22 cellular contexts compared by ENCODE assay signal in the genomic region with DNA sequence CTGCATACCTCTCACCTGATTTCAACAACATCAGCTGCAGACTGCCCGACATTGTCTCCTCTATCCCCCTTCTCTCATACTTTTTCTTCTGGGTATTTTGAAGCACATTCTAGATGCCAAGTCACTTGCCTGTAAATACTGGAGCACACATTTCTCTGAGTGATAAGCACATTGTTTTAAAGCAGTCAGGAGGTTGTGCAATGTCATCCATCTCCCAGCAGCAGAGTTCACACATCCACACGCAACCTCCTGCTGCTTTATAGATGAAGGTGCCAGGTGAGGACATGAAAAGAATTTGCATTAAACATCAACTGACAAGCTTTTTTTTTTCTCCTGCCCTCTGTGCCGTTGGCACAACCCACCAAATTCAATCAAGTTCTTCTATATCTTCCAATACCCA. TPM values are rescaled to one million over a fixed set of nuclear protein-coding genes. Genes with fewer than 3 reads are reported as not detected.
A peak's percentile ranks its signal among the peaks of the same experiment; 100 is the strongest.
DNase-seq lines count a peak whose midpoint lies in the region; ATAC-seq and TF ChIP-seq lines count a peak whose summit lies in the region.
"Had no signal": no experiment of that assay in that cellular context is flagged by ENCODE, and none has a peak within 500 bp of the region (broad histone marks: within the 10 kb centered on the region; RNA-seq: fewer than 3 reads in every experiment).

No MANE protein-coding gene starts in this region.

- no peak overlapping the region for H3K56ac ChIP-seq in mesendoderm (ENCODE audit: low read length)

- H3K27ac ChIP-seq in mesendoderm (ENCODE audit: low read depth, low read length) (no peak overlapping the region), uterus (no peak overlapping the region)
- H3K27ac ChIP-seq: vagina had no signal

- no peaks in the 10 kb centered on the region for H3K9me3 Mint-ChIP-seq in activated T-helper 17 cell treated with anti-CD3 and anti-CD28 coated beads, Interleukin-2, amount 50 U/mL, for 72 hours
- H3K9me3 Mint-ChIP-seq: HFFc6; memory B cell; nephron progenitor cell; stimulated activated naive CD8-positive, alpha-beta T cell treated with anti-CD3 and anti-CD28 coated beads, Interleukin-15, amount 100 ng/mL, for 72 hours had no signal

- H3K4me3 ChIP-seq in NB4 (ENCODE audit: low read depth, low read length) (no peak overlapping the region), mesendoderm (ENCODE audit: low read length) (no peak overlapping the region), uterus (no peak overlapping the region)
- H3K4me3 ChIP-seq: vagina had no signal

- TF ChIP-seq CTCF in NB4 (IDR thresholded peaks at IDR 0.05; ENCODE audit: low read depth, low read length) (no peak), uterus (IDR thresholded peaks at IDR 0.05) (no peak)

- no peaks in the 10 kb centered on the region for H3K79me1 ChIP-seq in mesendoderm (ENCODE audit: low read length)

- H3K4me1 Mint-ChIP-seq in activated T-helper 17 cell treated with anti-CD3 and anti-CD28 coated beads, Interleukin-2, amount 50 U/mL, for 72 hours = peaks cover 15% of the 10 kb centered on the region
- H3K4me1 Mint-ChIP-seq: nephron progenitor cell had no signal

- no peak overlapping the region for H2BK5ac ChIP-seq in mesendoderm (ENCODE audit: low read length)

- H3K27me3 ChIP-seq in mesendoderm (ENCODE audit: insufficient read depth, low read length, poor library complexity) = no peaks in the 10 kb centered on the region
- H3K27me3 ChIP-seq in uterus = peaks cover 0 to 10% of the 10 kb centered on the region in 2 donors
- H3K27me3 ChIP-seq: vagina had no signal

- no peak overlapping the region for H3K18ac ChIP-seq in mesendoderm (ENCODE audit: low read length)

- H3K4me1 ChIP-seq in mesendoderm (ENCODE audit: control insufficient read depth, low read depth, low read length) (no peaks in the 10 kb centered on the region), uterus (no peaks in the 10 kb centered on the region)
- H3K4me1 ChIP-seq: vagina had no signal

- H3K4me3 Mint-ChIP-seq in activated T-helper 17 cell treated with anti-CD3 and anti-CD28 coated beads, Interleukin-2, amount 50 U/mL, for 72 hours = peak overlapping the region; percentile 89
- H3K4me3 Mint-ChIP-seq: CD4-positive, CD25-positive, alpha-beta regulatory T cell; HFFc6; IgD-negative memory B cell; immature natural killer cell; memory B cell; nephron progenitor cell had no signal

- H3K4ac ChIP-seq in mesendoderm (ENCODE audit: low read depth, low read length) = no peak overlapping the region

- H3K27ac Mint-ChIP-seq in activated T-helper 17 cell treated with anti-CD3 and anti-CD28 coated beads, Interleukin-2, amount 50 U/mL, for 72 hours = no peak overlapping the region
- H3K27ac Mint-ChIP-seq: CD4-positive, CD25-positive, alpha-beta regulatory T cell; HFFc6; IgD-negative memory B cell; immature natural killer cell; memory B cell; nephron progenitor cell; stimulated activated naive CD8-positive, alpha-beta T cell treated with anti-CD3 and anti-CD28 coated beads, Interleukin-15, amount 100 ng/mL, for 72 hours had no signal

- H3K79me2 ChIP-seq in mesendoderm (ENCODE audit: control insufficient read depth, insufficient read depth, low read length) = no peaks in the 10 kb centered on the region

- no peaks in the 10 kb centered on the region for H3K9me3 ChIP-seq in uterus
- H3K9me3 ChIP-seq: vagina had no signal

- peaks cover 24% of the 10 kb centered on the region for H3K27me3 Mint-ChIP-seq in activated T-helper 17 cell treated with anti-CD3 and anti-CD28 coated beads, Interleukin-2, amount 50 U/mL, for 72 hours

- no peak overlapping the region for H3K4me2 ChIP-seq in mesendoderm (ENCODE audit: low read length)

- peaks cover 24% of the 10 kb centered on the region for H3K36me3 Mint-ChIP-seq in activated T-helper 17 cell treated with anti-CD3 and anti-CD28 coated beads, Interleukin-2, amount 50 U/mL, for 72 hours (ENCODE audit: low read depth)
- H3K36me3 Mint-ChIP-seq: CD4-positive, CD25-positive, alpha-beta regulatory T cell; immature natural killer cell; memory B cell had no signal

- no CpG with 5 or more reads among the region's 3 CpGs for WGBS in mesendoderm (ENCODE audit: extremely low coverage, insufficient coverage, low lambda C conversion rate)

- H2BK120ac ChIP-seq in mesendoderm (ENCODE audit: low read depth, low read length) = no peak overlapping the region

- no peak overlapping the region for H4K5ac ChIP-seq in mesendoderm (ENCODE audit: low read length)

- DNase-seq in NCI-H2107 treated with DMSO at 0.1 percent for 48 hours (lab: John Stamatoyannopoulos, UW; ENCODE audit: unreplicated experiment) (peak; percentile 33), NCI-H2107 (lab: John Stamatoyannopoulos, UW) (no peak), NB4 (ENCODE audit: low read depth) (peak; percentile 29), mesendoderm (peak; percentile 31), uterus (no peak), 8988T (no peak)
- DNase-seq: anterior cingulate cortex; CD4-positive, CD25-positive, alpha-beta regulatory T cell; DMS79 treated with DMSO at 0.1 percent for 48 hours; HFFc6; immature natural killer cell; NCI-H1694; nephron progenitor cell; RPMI8226; stimulated activated naive CD8-positive, alpha-beta T cell treated with anti-CD3 and anti-CD28 coated beads, Interleukin-15, amount 100 ng/mL, for 72 hours; SW 1271 had no signal

- intact Hi-C loops in uterus (cut with DNase I; ENCODE audit: low total_unique reads) = no loop called here

- H4K8ac ChIP-seq in mesendoderm (ENCODE audit: low read depth, low read length) = no peak overlapping the region

- no peak overlapping the region for H2AK5ac ChIP-seq in mesendoderm (ENCODE audit: low read length)

- H3K36me3 ChIP-seq in mesendoderm (ENCODE audit: control insufficient read depth, insufficient read depth, low read length) = no peaks in the 10 kb centered on the region
- no peaks in the 10 kb centered on the region for H3K36me3 ChIP-seq in uterus
- H3K36me3 ChIP-seq: vagina had no signal

- no peak overlapping the region for H3K9ac ChIP-seq in mesendoderm (ENCODE audit: low read length)

- H2BK15ac ChIP-seq in mesendoderm (replicated peaks; ENCODE audit: low read depth) = no peak overlapping the region

- TF ChIP-seq POLR2A in NB4 (IDR thresholded peaks at IDR 0.05; ENCODE audit: extremely low read depth, insufficient read length) (no peak), uterus (IDR thresholded peaks at IDR 0.05) (no peak)

- no peak for ATAC-seq in activated T-helper 17 cell treated with anti-CD3 and anti-CD28 coated beads, Interleukin-2, amount 50 U/mL, for 72 hours (replicated peaks)
- ATAC-seq in HG03108 (IDR thresholded peaks at IDR 0.05; ENCODE audit: unreplicated experiment) = no peak
- ATAC-seq: stimulated activated naive CD8-positive, alpha-beta T cell treated with anti-CD3 and anti-CD28 coated beads, Interleukin-15, amount 100 ng/mL, for 72 hours had no signal

- no peak overlapping the region for H3K23ac ChIP-seq in mesendoderm (ENCODE audit: low read length)

RNA-seq across cellular contexts. Expression of a gene that starts 5.5 kb away (rescaled TPM):
- total RNA-seq in activated T-helper 17 cell treated with anti-CD3 and anti-CD28 coated beads, Interleukin-2, amount 50 U/mL, for 72 hours = 1 to 10 TPM in 1 of 2 donors, under 1 TPM in 1; 0.73 to 8.0 TPM
- polyA plus RNA-seq in mesendoderm (2013, experiment 1 of 2) = 0.22 TPM
- polyA plus RNA-seq in mesendoderm (2013, experiment 2 of 2) = 0.31 TPM
- total RNA-seq in uterus = under 1 TPM in 1 of 4 donors, not detected in 3; 0.91 TPM
- total RNA-seq: CD4-positive, CD25-positive, alpha-beta regulatory T cell; endothelial cell of umbilical vein had no signal
- polyA plus RNA-seq: CD4-positive, CD25-positive, alpha-beta regulatory T cell; endothelial cell of umbilical vein; IgD-negative memory B cell; immature natural killer cell had no signal

RNA-seq across cellular contexts. Expression of a gene that starts 23.7 kb away (rescaled TPM):
- 100 to 1,000 TPM; 331 to 427 TPM for total RNA-seq in activated T-helper 17 cell treated with anti-CD3 and anti-CD28 coated beads, Interleukin-2, amount 50 U/mL, for 72 hours
- 609 TPM for polyA plus RNA-seq in mesendoderm (2013, experiment 1 of 2)
- 620 TPM for polyA plus RNA-seq in mesendoderm (2013, experiment 2 of 2)
- total RNA-seq in uterus = 100 to 1,000 TPM in 3 of 4 donors, 10 to 100 TPM in 1; 47.4 to 344 (median 208) TPM

RNA-seq across cellular contexts. Expression of a gene that starts 30.3 kb away (rescaled TPM):
- under 1 TPM; 0.61 to 0.99 TPM for total RNA-seq in activated T-helper 17 cell treated with anti-CD3 and anti-CD28 coated beads, Interleukin-2, amount 50 U/mL, for 72 hours
- 1.1 TPM for polyA plus RNA-seq in mesendoderm (2013, experiment 1 of 2)
- 1.4 TPM for polyA plus RNA-seq in mesendoderm (2013, experiment 2 of 2)
- total RNA-seq in uterus = 1 to 10 TPM in 1 of 4 donors, under 1 TPM in 1, not detected in 2; 0.48 to 1.6 TPM
- total RNA-seq: CD4-positive, CD25-positive, alpha-beta regulatory T cell; vagina had no signal

RNA-seq across cellular contexts. Expression of a gene that starts 32.5 kb away (rescaled TPM):
- 100 to 1,000 TPM; 138 to 217 TPM for total RNA-seq in activated T-helper 17 cell treated with anti-CD3 and anti-CD28 coated beads, Interleukin-2, amount 50 U/mL, for 72 hours
- polyA plus RNA-seq in mesendoderm (2013, experiment 1 of 2) = 0.01 TPM
- 0.07 TPM for polyA plus RNA-seq in mesendoderm (2013, experiment 2 of 2)
- total RNA-seq in uterus = not detected
- total RNA-seq: endothelial cell of umbilical vein, HFFc6, vagina had no signal
- polyA plus RNA-seq: endothelial cell of umbilical vein, immature natural killer cell had no signal

RNA-seq across cellular contexts. Expression of a gene that starts 43.0 kb away (rescaled TPM):
- total RNA-seq in activated T-helper 17 cell treated with anti-CD3 and anti-CD28 coated beads, Interleukin-2, amount 50 U/mL, for 72 hours = 10 to 100 TPM; 54.7 to 95.6 TPM
- 42.3 TPM for polyA plus RNA-seq in mesendoderm (2013, experiment 1 of 2)
- 42.8 TPM for polyA plus RNA-seq in mesendoderm (2013, experiment 2 of 2)
- 10 to 100 TPM; 23.8 to 60.0 (median 31.5) TPM for total RNA-seq in uterus

Comparison
In these comparisons a context has a peak if more than half of its experiments do, and no peak if none do; other contexts are left out.
1. DNase-seq: peak in NCI-H2107 treated with DMSO at 0.1 percent for 48 hours (single experiment), NB4 (single experiment) and mesendoderm (single experiment); none in NCI-H2107 (single experiment), uterus (0 of 2) and 8988T (single experiment).